17 cellular contexts compared by ENCODE assay signal in genomic region chr10:71447676-71448075, GRCh38. TPM values are rescaled to one million over a fixed set of nuclear protein-coding genes. Genes with fewer than 3 reads are reported as not detected.
DNase-seq lines count a peak whose midpoint lies in the region; ATAC-seq and TF ChIP-seq lines count a peak whose summit lies in the region.
"Had no signal": no experiment of that assay in that cellular context is flagged by ENCODE, and none has a peak within 500 bp of the region (broad histone marks: within the 10 kb centered on the region; RNA-seq: fewer than 3 reads in every experiment).

No MANE protein-coding gene starts in this region.

- TF ChIP-seq POLR2A in breast epithelium (IDR thresholded peaks at IDR 0.05) (no peak), testis (IDR thresholded peaks at IDR 0.05) (no peak)

- H3K36me3 Mint-ChIP-seq in MCF 10A (ENCODE audit: insufficient read depth, unreplicated experiment), result no peaks in the 10 kb centered on the region
- no peaks in the 10 kb centered on the region for H3K36me3 Mint-ChIP-seq in type B pancreatic cell
- H3K36me3 Mint-ChIP-seq in activated CD8-positive, alpha-beta memory T cell treated with anti-CD3 and anti-CD28 coated beads, Interleukin-2, amount 10 ng/mL, durations not matched to agents 7 days and 5 days, result no peaks in the 10 kb centered on the region

- H3K27ac Mint-ChIP-seq in MCF 10A (ENCODE audit: low read depth, unreplicated experiment) (no peak overlapping the region), type B pancreatic cell (peak overlapping the region; percentile 26)
- no peak overlapping the region for H3K27ac Mint-ChIP-seq in activated CD8-positive, alpha-beta memory T cell treated with anti-CD3 and anti-CD28 coated beads, Interleukin-2, amount 10 ng/mL, durations not matched to agents 7 days and 5 days
- H3K27ac Mint-ChIP-seq: CD4-positive, alpha-beta T cell had no signal

- H3K9me3 ChIP-seq in breast epithelium (no peaks in the 10 kb centered on the region), colonic mucosa (no peaks in the 10 kb centered on the region), testis (no peaks in the 10 kb centered on the region)
- H3K9me3 ChIP-seq: A549, SJCRH30 had no signal

- H3K27ac ChIP-seq in breast epithelium, result no peak overlapping the region
- no peak overlapping the region for H3K27ac ChIP-seq in colonic mucosa
- no peak overlapping the region for H3K27ac ChIP-seq in testis
- H3K27ac ChIP-seq: A549, SJCRH30 had no signal

- H3K27me3 ChIP-seq in breast epithelium (no peaks in the 10 kb centered on the region), colonic mucosa (no peaks in the 10 kb centered on the region), testis (no peaks in the 10 kb centered on the region)
- H3K27me3 ChIP-seq: SJCRH30 had no signal

- no peak overlapping the region for H3K4me3 Mint-ChIP-seq in MCF 10A (ENCODE audit: unreplicated experiment)
- H3K4me3 Mint-ChIP-seq in type B pancreatic cell, result no peak overlapping the region
- no peak overlapping the region for H3K4me3 Mint-ChIP-seq in activated CD8-positive, alpha-beta memory T cell treated with anti-CD3 and anti-CD28 coated beads, Interleukin-2, amount 10 ng/mL, durations not matched to agents 7 days and 5 days
- H3K4me3 Mint-ChIP-seq: CD4-positive, alpha-beta T cell had no signal

- WGBS in testis, 2 donors, result 83 to 87% methylated on average over 2 of the region's 2 CpGs

- POLR2A ChIA-PET in MCF 10A (lab: Yijun Ruan, JAX), result no interaction called here

- CTCF ChIA-PET in MCF 10A (lab: Yijun Ruan, JAX), result no interaction called here
- CTCF ChIA-PET in activated CD8-positive, alpha-beta memory T cell treated with anti-CD3 and anti-CD28 coated beads, Interleukin-2, amount 10 ng/mL, durations not matched to agents 7 days and 5 days (lab: Charles Lee), result no interaction called here

- no peaks in the 10 kb centered on the region for H3K4me1 Mint-ChIP-seq in MCF 10A (ENCODE audit: insufficient read depth, unreplicated experiment)
- peaks cover 6% of the 10 kb centered on the region for H3K4me1 Mint-ChIP-seq in type B pancreatic cell (ENCODE audit: unreplicated experiment)
- no peaks in the 10 kb centered on the region for H3K4me1 Mint-ChIP-seq in activated CD8-positive, alpha-beta memory T cell treated with anti-CD3 and anti-CD28 coated beads, Interleukin-2, amount 10 ng/mL, durations not matched to agents 7 days and 5 days

- H3K4me1 ChIP-seq in breast epithelium (no peaks in the 10 kb centered on the region), colonic mucosa (no peaks in the 10 kb centered on the region), testis (peaks cover 3% of the 10 kb centered on the region)
- H3K4me1 ChIP-seq: A549, SJCRH30 had no signal

- H3K27me3 Mint-ChIP-seq in MCF 10A (ENCODE audit: insufficient read depth, unreplicated experiment) (peaks cover 38% of the 10 kb centered on the region), type B pancreatic cell (peaks cover 25% of the 10 kb centered on the region)
- no peaks in the 10 kb centered on the region for H3K27me3 Mint-ChIP-seq in activated CD8-positive, alpha-beta memory T cell treated with anti-CD3 and anti-CD28 coated beads, Interleukin-2, amount 10 ng/mL, durations not matched to agents 7 days and 5 days
- H3K27me3 Mint-ChIP-seq: CD4-positive, alpha-beta T cell had no signal

- TF ChIP-seq CTCF in MCF 10A (IDR thresholded peaks at IDR 0.05; ENCODE audit: unreplicated experiment) (no peak), breast epithelium (IDR thresholded peaks at IDR 0.05) (no peak), colonic mucosa (IDR thresholded peaks at IDR 0.05) (no peak), type B pancreatic cell (conservative IDR thresholded peaks at IDR 0.05) (no peak), testis (IDR thresholded peaks at IDR 0.05) (no peak)

- H3K9me3 Mint-ChIP-seq in MCF 10A (ENCODE audit: unreplicated experiment) (no peaks in the 10 kb centered on the region), type B pancreatic cell (no peaks in the 10 kb centered on the region)
- H3K9me3 Mint-ChIP-seq in activated CD8-positive, alpha-beta memory T cell treated with anti-CD3 and anti-CD28 coated beads, Interleukin-2, amount 10 ng/mL, durations not matched to agents 7 days and 5 days (ENCODE audit: low read depth), result no peaks in the 10 kb centered on the region
- H3K9me3 Mint-ChIP-seq: CD4-positive, alpha-beta T cell had no signal

- intact Hi-C loops in MCF 10A (cut with micrococcal nuclease), result no loop called here
- intact Hi-C loops in breast epithelium (cut with DNase I; ENCODE audit: low total_unique reads), result no loop called here
- intact Hi-C loops in colonic mucosa (cut with DNase I), result no loop called here
- intact Hi-C loops in testis (cut with DNase I; ENCODE audit: low total_unique reads), result no loop called here

- no TSS peak for BruUV-seq in MCF 10A (replicated peaks; lab: Mats Ljungman, UMichigan)

- DNase-seq in MCF 10A (ENCODE audit: unreplicated experiment), result peak; percentile 18
- no peak for DNase-seq in breast epithelium (ENCODE audit: low spot score in 2 of 2)
- DNase-seq in LoVo (ENCODE audit: low spot score), result peak; percentile 4
- DNase-seq in colonic mucosa, result peak; percentile 45
- DNase-seq in type B pancreatic cell (ENCODE audit: extremely low spot score, unreplicated experiment), result no peak
- no peak for DNase-seq in testis
- DNase-seq in activated CD8-positive, alpha-beta memory T cell treated with anti-CD3 and anti-CD28 coated beads, Interleukin-2, amount 10 ng/mL, durations not matched to agents 7 days and 5 days, result no peak
- DNase-seq: CD4-positive, alpha-beta T cell; DMS53; GOT3; NCI-H1105 treated with DMSO at 0.1 percent for 48 hours; NCI-H187; NCI-H446; NCI-H82; SJCRH30 had no signal

- no peak for ATAC-seq in activated CD8-positive, alpha-beta memory T cell treated with anti-CD3 and anti-CD28 coated beads, Interleukin-2, amount 10 ng/mL, durations not matched to agents 7 days and 5 days
- ATAC-seq: A549, HCT116 had no signal

- H3K4me3 ChIP-seq in breast epithelium (no peak overlapping the region), colonic mucosa (no peak overlapping the region), testis (no peak overlapping the region)
- H3K4me3 ChIP-seq: A549, SJCRH30 had no signal

- H3K36me3 ChIP-seq in breast epithelium (no peaks in the 10 kb centered on the region), colonic mucosa (no peaks in the 10 kb centered on the region), testis (ENCODE audit: low read depth, missing control alignments) (no peaks in the 10 kb centered on the region)
- H3K36me3 ChIP-seq: SJCRH30 had no signal

- H3K9ac ChIP-seq in colonic mucosa (ENCODE audit: low read depth in 2 of 2, low read length in 2 of 2), result no peak overlapping the region

RNA-seq across cellular contexts. Expression of gene CDH23, which starts 51.0 kb away (rescaled TPM):
- 0.02 and 0.07 TPM in 2 replicates for total RNA-seq in MCF 10A (2022)
- 10 to 100 TPM in 2 of 3 donors, 1 to 10 TPM in 1; 8.5 to 13.8 (median 11.6) TPM for total RNA-seq in breast epithelium
- total RNA-seq in colonic mucosa, result 1 to 10 TPM; 1.4 to 1.6 TPM
- total RNA-seq in type B pancreatic cell (ENCODE audit: low replicate concordance), result 7.4 and 9.4 TPM in 2 replicates
- total RNA-seq in testis, result 100 to 1,000 TPM in 1 of 2 donors, 10 to 100 TPM in 1; 81.7 to 125 TPM
- polyA plus RNA-seq in testis (ENCODE audit: insufficient read depth, low read depth, low replicate concordance), result 29.8 TPM
- total RNA-seq in activated CD8-positive, alpha-beta memory T cell treated with anti-CD3 and anti-CD28 coated beads, Interleukin-2, amount 10 ng/mL, durations not matched to agents 7 days and 5 days, result under 1 TPM; 0.16 to 0.61 TPM

Comparison
In these comparisons a context has a peak if more than half of its experiments do, and no peak if none do; other contexts are left out.
1. DNase-seq: peak in MCF 10A (single experiment), LoVo (single experiment) and colonic mucosa (single experiment); none in breast epithelium (0 of 2), type B pancreatic cell (single experiment), testis (single experiment) and activated CD8-positive, alpha-beta memory T cell treated with anti-CD3 and anti-CD28 coated beads, Interleukin-2, amount 10 ng/mL, durations not matched to agents 7 days and 5 days (single experiment).